17 cellular contexts compared by ENCODE assay signal in genomic region chr18:58069104-58069503, GRCh38.
"Had no signal": no experiment of that assay in that cellular context is flagged by ENCODE, and none has a peak within 500 bp of the region (broad histone marks: within the 10 kb centered on the region; RNA-seq: fewer than 3 reads in every experiment).

No MANE protein-coding gene starts in this region.

- H3K4me1 ChIP-seq: colonic mucosa, esophagus muscularis mucosa had no signal

- H3K9me3 Mint-ChIP-seq: activated T-cell treated with anti-CD3 and anti-CD28 coated beads, Interleukin-2, amount 50 U/mL, for 72 hours; stimulated activated memory B cell treated with anti-CD40 and anti-IgM and Interleukin-4, amounts not matched to agents 10 μg/mL and 1 μg/mL and 100 μg/mL, for 72 hours had no signal

- H3K27me3 Mint-ChIP-seq: activated naive CD8-positive, alpha-beta T cell; brain; stimulated activated memory B cell treated with anti-CD40 and anti-IgM and Interleukin-4, amounts not matched to agents 10 μg/mL and 1 μg/mL and 100 μg/mL, for 72 hours had no signal

- H3K27ac Mint-ChIP-seq: activated CD8-positive, alpha-beta T cell treated with anti-CD3 and anti-CD28 coated beads, Interleukin-2, amount 10 ng/mL, durations not matched to agents 7 days and 5 days; activated naive CD8-positive, alpha-beta T cell; activated T-cell treated with anti-CD3 and anti-CD28 coated beads, Interleukin-2, amount 50 U/mL, for 72 hours; stimulated activated memory B cell treated with anti-CD40 and anti-IgM and Interleukin-4, amounts not matched to agents 10 μg/mL and 1 μg/mL and 100 μg/mL, for 72 hours had no signal

- H3K4me3 Mint-ChIP-seq: activated CD8-positive, alpha-beta T cell treated with anti-CD3 and anti-CD28 coated beads, Interleukin-2, amount 10 ng/mL, durations not matched to agents 7 days and 5 days; activated naive CD8-positive, alpha-beta T cell; activated T-cell treated with anti-CD3 and anti-CD28 coated beads, Interleukin-2, amount 50 U/mL, for 72 hours; brain; stimulated activated memory B cell treated with anti-CD40 and anti-IgM and Interleukin-4, amounts not matched to agents 10 μg/mL and 1 μg/mL and 100 μg/mL, for 72 hours had no signal

- H3K27me3 ChIP-seq: colonic mucosa, esophagus muscularis mucosa, thyroid gland had no signal

- H3K4me3 ChIP-seq: colonic mucosa, esophagus muscularis mucosa, thyroid gland had no signal

- H3K9me3 ChIP-seq: colonic mucosa, esophagus muscularis mucosa, thyroid gland had no signal

- ATAC-seq: activated CD8-positive, alpha-beta T cell treated with anti-CD3 and anti-CD28 coated beads, Interleukin-2, amount 10 ng/mL, durations not matched to agents 7 days and 5 days; activated T-cell treated with anti-CD3 and anti-CD28 coated beads, Interleukin-2, amount 50 U/mL, for 72 hours; stimulated activated memory B cell treated with anti-CD40 and anti-IgM and Interleukin-4, amounts not matched to agents 10 μg/mL and 1 μg/mL and 100 μg/mL, for 72 hours had no signal

- H3K27ac ChIP-seq: colonic mucosa, esophagus muscularis mucosa, thyroid gland had no signal

- H3K36me3 ChIP-seq: colonic mucosa, esophagus muscularis mucosa, thyroid gland had no signal

- DNase-seq: activated CD4-positive, alpha-beta T cell treated with anti-CD3 and anti-CD28 coated beads for 48 hours; activated CD8-positive, alpha-beta memory T cell treated with anti-CD3 and anti-CD28 coated beads, Interleukin-2, amount 50 U/mL, for 4 hours; activated CD8-positive, alpha-beta T cell treated with anti-CD3 and anti-CD28 coated beads, Interleukin-2, amount 10 ng/mL, durations not matched to agents 7 days and 5 days; activated gamma-delta T cell treated with Interleukin-2 at 50 U/mL for 16 hours; activated T-cell treated with anti-CD3 and anti-CD28 coated beads, Interleukin-2, amount 50 U/mL, for 72 hours; amygdala; central memory CD4-positive, alpha-beta T cell; colonic mucosa; glutamatergic neuron; kidney glomerular epithelial cell; T-helper 1 cell; T1000; thyroid gland had no signal
